ENCODE assay signal across 20 cellular contexts in genomic region chr5:116830079-116830478, GRCh38.
"Had no signal": no experiment of that assay in that cellular context is flagged by ENCODE, and none has a peak within 500 bp of the region (broad histone marks: within the 10 kb centered on the region; RNA-seq: fewer than 3 reads in every experiment).

No MANE protein-coding gene starts in this region.

- H3K36me3 Mint-ChIP-seq: activated naive CD8-positive, alpha-beta T cell treated with anti-CD3 and anti-CD28 coated beads, Interleukin-2, amount 10 ng/mL, durations not matched to agents 7 days and 5 days had no signal

- H3K9me3 ChIP-seq: gastroesophageal sphincter, mucosa of descending colon, thyroid gland had no signal

- H3K9me3 Mint-ChIP-seq: activated naive CD4-positive, alpha-beta T cell treated with anti-CD3 and anti-CD28 coated beads for 36 hours; activated naive CD8-positive, alpha-beta T cell treated with anti-CD3 and anti-CD28 coated beads, Interleukin-2, amount 10 ng/mL, durations not matched to agents 7 days and 5 days; neural crest cell; stimulated activated naive CD8-positive, alpha-beta T cell treated with anti-CD3 and anti-CD28 coated beads, Interleukin-15, Interleukin-2, amounts not matched to agents 100 ng/mL and 50 ng/mL, for 24 hours had no signal

- H3K27me3 ChIP-seq: gastroesophageal sphincter, thyroid gland had no signal

- H3K4me3 ChIP-seq: gastroesophageal sphincter, mucosa of descending colon, thyroid gland had no signal

- H3K27ac ChIP-seq: epithelial cell of prostate, gastroesophageal sphincter, thyroid gland had no signal

- H3K27me3 Mint-ChIP-seq: activated naive CD8-positive, alpha-beta T cell treated with anti-CD3 and anti-CD28 coated beads, Interleukin-2, amount 10 ng/mL, durations not matched to agents 7 days and 5 days; stimulated activated naive CD8-positive, alpha-beta T cell treated with anti-CD3 and anti-CD28 coated beads, Interleukin-15, Interleukin-2, amounts not matched to agents 100 ng/mL and 50 ng/mL, for 24 hours had no signal

- H3K4me3 Mint-ChIP-seq: activated naive CD4-positive, alpha-beta T cell treated with anti-CD3 and anti-CD28 coated beads for 36 hours; activated naive CD8-positive, alpha-beta T cell treated with anti-CD3 and anti-CD28 coated beads, Interleukin-2, amount 10 ng/mL, durations not matched to agents 7 days and 5 days; neural crest cell; stimulated activated naive CD8-positive, alpha-beta T cell treated with anti-CD3 and anti-CD28 coated beads, Interleukin-15, Interleukin-2, amounts not matched to agents 100 ng/mL and 50 ng/mL, for 24 hours had no signal

- H3K4me1 Mint-ChIP-seq: activated naive CD8-positive, alpha-beta T cell treated with anti-CD3 and anti-CD28 coated beads, Interleukin-2, amount 10 ng/mL, durations not matched to agents 7 days and 5 days had no signal

- H3K36me3 ChIP-seq: gastroesophageal sphincter, thyroid gland had no signal

- DNase-seq: activated CD4-positive, alpha-beta T cell treated with anti-CD3 and anti-CD28 coated beads, Interleukin-2, amount 50 U/mL, for 4 hours; activated naive CD4-positive, alpha-beta T cell treated with anti-CD3 and anti-CD28 coated beads for 36 hours; activated naive CD8-positive, alpha-beta T cell treated with anti-CD3 and anti-CD28 coated beads, Interleukin-2, amount 10 ng/mL, durations not matched to agents 7 days and 5 days; activated T-cell treated with anti-CD3 and anti-CD28 coated beads, Interleukin-2, amount 50 U/mL, for 48 hours; amniotic stem cell; cerebellar nuclear complex; cortex of kidney; hypothalamus; left ventricle myocardium superior; mucosa of descending colon; stimulated activated CD4-positive, alpha-beta T cell treated with anti-CD3 and anti-CD28 coated beads, Interleukin-12 subunit alpha, Interleukin-12 subunit beta, amount 100 ng/mL, for 4 hours; stimulated activated CD4-positive, alpha-beta T cell treated with anti-CD3 and anti-CD28 coated beads, Interleukin-4, amount 100 ng/mL, for 4 hours; substantia nigra; T-helper 9 cell; thyroid gland had no signal

- ATAC-seq: gastroesophageal sphincter, left ventricle myocardium superior, mucosa of descending colon had no signal

- H3K4me1 ChIP-seq: gastroesophageal sphincter, thyroid gland had no signal

- H3K27ac Mint-ChIP-seq: activated naive CD4-positive, alpha-beta T cell treated with anti-CD3 and anti-CD28 coated beads for 36 hours; activated naive CD8-positive, alpha-beta T cell treated with anti-CD3 and anti-CD28 coated beads, Interleukin-2, amount 10 ng/mL, durations not matched to agents 7 days and 5 days; progenitor cell of endocrine pancreas; stimulated activated naive CD8-positive, alpha-beta T cell treated with anti-CD3 and anti-CD28 coated beads, Interleukin-15, Interleukin-2, amounts not matched to agents 100 ng/mL and 50 ng/mL, for 24 hours had no signal
